ENCODE assay signal across 22 cellular contexts in the genomic region with DNA sequence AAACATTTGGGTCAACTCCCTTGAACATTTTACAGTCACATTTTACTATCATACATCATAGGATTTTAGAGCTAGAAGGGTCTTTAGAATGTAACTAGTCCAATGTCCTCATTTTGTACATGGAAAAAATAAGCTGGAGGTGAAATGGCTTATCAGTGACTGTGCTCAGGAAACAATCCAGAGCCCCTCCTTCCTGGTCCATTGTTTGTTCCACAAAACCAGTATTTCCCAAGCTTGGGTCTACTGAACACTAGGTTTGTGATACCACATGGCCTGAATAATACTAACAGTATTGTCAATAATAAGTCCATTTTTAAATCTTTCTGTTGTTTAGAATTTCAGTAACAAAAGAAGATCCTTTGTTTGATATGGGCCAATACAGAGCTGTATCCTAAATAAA. TPM values are rescaled to one million over a fixed set of nuclear protein-coding genes. Genes with fewer than 3 reads are reported as not detected.
DNase-seq lines count a peak whose midpoint lies in the region; ATAC-seq, FAIRE-seq and TF ChIP-seq lines count a peak whose summit lies in the region.
"Had no signal": no experiment of that assay in that cellular context is flagged by ENCODE, and none has a peak within 500 bp of the region (broad histone marks: within the 10 kb centered on the region; RNA-seq: fewer than 3 reads in every experiment).

No MANE protein-coding gene starts in this region.

- peaks cover 18% of the 10 kb centered on the region for H3K4me1 ChIP-seq in endothelial cell of umbilical vein (ENCODE audit: control insufficient read depth, extremely low read depth, insufficient read depth, low read length)
- H3K4me1 ChIP-seq: BLaER1 treated with 17β-estradiol and CSF1 and Interleukin-3, amounts not matched to agents 10 nM and 100 nM had no signal

- H3K27me3 ChIP-seq in endothelial cell of umbilical vein (ENCODE audit: control insufficient read depth in 2 of 2, insufficient read depth in 2 of 2, low read length in 2 of 2) = no peaks in the 10 kb centered on the region
- H3K27me3 ChIP-seq: BE2C; BLaER1 treated with 17β-estradiol and CSF1 and Interleukin-3, amounts not matched to agents 10 nM and 100 nM had no signal

- no peaks in the 10 kb centered on the region for H3K27me3 Mint-ChIP-seq in stimulated activated memory B cell treated with anti-CD40 and anti-IgM and Interleukin-4, amounts not matched to agents 10 μg/mL and 1 μg/mL and 100 μg/mL, for 72 hours
- H3K27me3 Mint-ChIP-seq: CD4-positive, alpha-beta T cell had no signal

- no peaks in the 10 kb centered on the region for H3K36me3 ChIP-seq in endothelial cell of umbilical vein (ENCODE audit: control insufficient read depth in 2 of 2, extremely low read depth in 1 of 2, insufficient read depth in 2 of 2, low read length in 2 of 2)
- H3K36me3 ChIP-seq: BE2C; BLaER1 treated with 17β-estradiol and CSF1 and Interleukin-3, amounts not matched to agents 10 nM and 100 nM had no signal

- TF ChIP-seq POLR2A in endothelial cell of umbilical vein (IDR thresholded peaks at IDR 0.05; ENCODE audit: low read depth, low read length) = no peak

- no peak overlapping the region for H2AFZ ChIP-seq in endothelial cell of umbilical vein (ENCODE audit: low read depth, low read length)
- H2AFZ ChIP-seq: GM23338 had no signal

- no peak for TF ChIP-seq CTCF in endothelial cell of umbilical vein (IDR thresholded peaks at IDR 0.05; ENCODE audit: extremely low read depth in 1 of 2, insufficient read depth in 1 of 2, low read depth in 1 of 2, low read length in 2 of 2)

- no peaks in the 10 kb centered on the region for H3K9me1 ChIP-seq in endothelial cell of umbilical vein (replicated peaks; ENCODE audit: control insufficient read depth, extremely low read depth, insufficient read depth, low read length)

- no peak overlapping the region for H3K4me3 Mint-ChIP-seq in stimulated activated memory B cell treated with anti-CD40 and anti-IgM and Interleukin-4, amounts not matched to agents 10 μg/mL and 1 μg/mL and 100 μg/mL, for 72 hours
- H3K4me3 Mint-ChIP-seq: CD14-positive monocyte; CD4-positive, alpha-beta T cell; CD8-positive, alpha-beta memory T cell; GM23338; H9 had no signal

- no peaks in the 10 kb centered on the region for H4K20me1 ChIP-seq in endothelial cell of umbilical vein (replicated peaks; ENCODE audit: control insufficient read depth, extremely low read depth, insufficient read depth, low read length)
- H4K20me1 ChIP-seq: BLaER1 treated with 17β-estradiol and CSF1 and Interleukin-3, amounts not matched to agents 10 nM and 100 nM had no signal

- CTCF ChIA-PET in endothelial cell of umbilical vein (lab: Charles Lee) = interaction anchor here (1.2 to 2.3 kb wide), 3 partner anchors 10 to 454 kb away, joined by 4 to 8 read pairs (median 4); no protein-coding TSS in a partner anchor

- H3K9me3 Mint-ChIP-seq in stimulated activated memory B cell treated with anti-CD40 and anti-IgM and Interleukin-4, amounts not matched to agents 10 μg/mL and 1 μg/mL and 100 μg/mL, for 72 hours = no peaks in the 10 kb centered on the region
- H3K9me3 Mint-ChIP-seq: CD4-positive, alpha-beta T cell; CD8-positive, alpha-beta memory T cell; GM23338; H9 had no signal

- H3K4me3 ChIP-seq in endothelial cell of umbilical vein (replicated peaks in 1 of 3; ENCODE audit: insufficient read depth in 1 of 3, low read depth in 1 of 3, low read length in 3 of 3) = no peak overlapping the region
- H3K4me3 ChIP-seq: BLaER1 treated with 17β-estradiol and CSF1 and Interleukin-3, amounts not matched to agents 10 nM and 100 nM; GM12878; GM23338 had no signal

- no peak overlapping the region for H3K9ac ChIP-seq in endothelial cell of umbilical vein (replicated peaks; ENCODE audit: extremely low read depth, insufficient read depth, low read length)
- H3K9ac ChIP-seq: BLaER1 treated with 17β-estradiol and CSF1 and Interleukin-3, amounts not matched to agents 10 nM and 100 nM had no signal

- DNase-seq in dermis blood vessel endothelial cell (peak; percentile 63), endothelial cell of umbilical vein (ENCODE audit: low read depth, low spot score) (peak; percentile 82), lung microvascular endothelial cell (ENCODE audit: low read depth in 2 of 2) (peak; percentile 18 to 95), activated gamma-delta T cell treated with Interleukin-2 at 50 U/mL for 16 hours (no peak), AG08395 (ENCODE audit: low spot score) (no peak)
- DNase-seq: AML-193; BE2C; CD4-positive, alpha-beta T cell; CD8-positive, alpha-beta memory T cell; DMS 273 treated with DMSO at 0.1 percent for 48 hours; DMS79; EL; GDM1; H9 had no signal

- H3K27ac Mint-ChIP-seq in stimulated activated memory B cell treated with anti-CD40 and anti-IgM and Interleukin-4, amounts not matched to agents 10 μg/mL and 1 μg/mL and 100 μg/mL, for 72 hours = no peak overlapping the region
- H3K27ac Mint-ChIP-seq: CD14-positive monocyte; CD4-positive, alpha-beta T cell; CD8-positive, alpha-beta memory T cell; GM23338; H9 had no signal

- ATAC-seq in stimulated activated memory B cell treated with anti-CD40 and anti-IgM and Interleukin-4, amounts not matched to agents 10 μg/mL and 1 μg/mL and 100 μg/mL, for 72 hours = no peak
- ATAC-seq: GM12878, GM23338, HCT116 had no signal

- dilution Hi-C loops in endothelial cell of umbilical vein (cut with MboI; ENCODE audit: extremely low pct_ligation_motif_present, low sequenced_read_pairs) = no loop called here

- no peaks in the 10 kb centered on the region for H3K79me2 ChIP-seq in endothelial cell of umbilical vein (ENCODE audit: control insufficient read depth, insufficient read depth, low read length)

- H3K4me2 ChIP-seq in endothelial cell of umbilical vein (ENCODE audit: insufficient read depth, low read length) = no peak overlapping the region
- H3K4me2 ChIP-seq: BLaER1 treated with 17β-estradiol and CSF1 and Interleukin-3, amounts not matched to agents 10 nM and 100 nM; GM23338 had no signal

- no TSS peak for BruUV-seq in endothelial cell of umbilical vein (replicated peaks; lab: Mats Ljungman, UMichigan)

- H3K27ac ChIP-seq in endothelial cell of umbilical vein (ENCODE audit: insufficient read depth, low read depth, low read length) = no peak overlapping the region
- H3K27ac ChIP-seq: BLaER1 treated with 17β-estradiol and CSF1 and Interleukin-3, amounts not matched to agents 10 nM and 100 nM had no signal

- POLR2A ChIA-PET in endothelial cell of umbilical vein (lab: Charles Lee) = interaction anchor here (0.6 kb wide), 1 partner anchor 25 kb away, joined by 4 read pairs; no protein-coding TSS in a partner anchor

- H3K4me1 Mint-ChIP-seq in stimulated activated memory B cell treated with anti-CD40 and anti-IgM and Interleukin-4, amounts not matched to agents 10 μg/mL and 1 μg/mL and 100 μg/mL, for 72 hours = no peaks in the 10 kb centered on the region
- H3K4me1 Mint-ChIP-seq: CD14-positive monocyte, GM23338, H9 had no signal

- FAIRE-seq in endothelial cell of umbilical vein (lab: Jason Lieb, UNC) = peak; percentile 4
- FAIRE-seq: D721Med, GM12878, GM19239 had no signal

- intact Hi-C loops in endothelial cell of umbilical vein (cut with micrococcal nuclease) = no loop called here

- H3K9me3 ChIP-seq in endothelial cell of umbilical vein (replicated peaks; ENCODE audit: control insufficient read depth, insufficient read depth, low read length) = no peaks in the 10 kb centered on the region
- H3K9me3 ChIP-seq: BE2C; BLaER1 treated with 17β-estradiol and CSF1 and Interleukin-3, amounts not matched to agents 10 nM and 100 nM had no signal

- H3K36me3 Mint-ChIP-seq in stimulated activated memory B cell treated with anti-CD40 and anti-IgM and Interleukin-4, amounts not matched to agents 10 μg/mL and 1 μg/mL and 100 μg/mL, for 72 hours = no peaks in the 10 kb centered on the region
- H3K36me3 Mint-ChIP-seq: CD14-positive monocyte; CD8-positive, alpha-beta memory T cell had no signal

TF ChIP-seq in endothelial cell of umbilical vein, 7 proteins besides CTCF, POLR2A, EP300 and RAD21:
- TF ChIP-seq MYC (IDR thresholded peaks at IDR 0.05; ENCODE audit: low read depth, low read length) (no peak), JUN (IDR thresholded peaks at IDR 0.05; ENCODE audit: borderline replicate concordance, insufficient read depth, insufficient read length, low read depth) (peak; percentile 3), POLR2AphosphoS5 (IDR thresholded peaks at IDR 0.05; ENCODE audit: insufficient read depth, low read depth, low read length) (no peak), GATA2 (IDR thresholded peaks at IDR 0.05; ENCODE audit: insufficient read depth, insufficient read length, low read depth, low read length) (peak; percentile 35), EZH2 (IDR thresholded peaks at IDR 0.05; ENCODE audit: borderline replicate concordance, low read depth, low read length, severe bottlenecking) (no peak), FOS (IDR thresholded peaks at IDR 0.05; ENCODE audit: borderline replicate concordance, insufficient read depth, low read length) (no peak)
- TF ChIP-seq, protein P1, sequence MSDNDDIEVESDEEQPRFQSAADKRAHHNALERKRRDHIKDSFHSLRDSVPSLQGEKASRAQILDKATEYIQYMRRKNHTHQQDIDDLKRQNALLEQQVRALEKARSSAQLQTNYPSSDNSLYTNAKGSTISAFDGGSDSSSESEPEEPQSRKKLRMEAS (IDR thresholded peaks at IDR 0.05; ENCODE audit: insufficient read depth, insufficient read length) = peak; percentile 41
TF ChIP-seq in endothelial cell of umbilical vein: peak in this region for 3.

RNA-seq across cellular contexts. Expression of a gene that starts 27.1 kb away (rescaled TPM):
- total RNA-seq in dermis blood vessel endothelial cell (22.1 and 34.9 TPM in 2 replicates), endothelial cell of umbilical vein (13.1 and 14.1 TPM in 2 replicates), lung microvascular endothelial cell (23.5 and 43.8 TPM in 2 replicates)
- polyA plus RNA-seq in endothelial cell of umbilical vein = 6.2 and 6.3 TPM in 2 replicates
- polyA plus RNA-seq in endothelial cell of umbilical vein (2011; cell fraction: cytosol; rRNA removed) = 4.6 and 6.0 TPM in 2 replicates
- polyA plus RNA-seq in endothelial cell of umbilical vein (2011; cell fraction: nucleus; rRNA removed) = 4.5 and 4.7 TPM in 2 replicates
- 3.3 and 5.8 TPM in 2 replicates for polyA plus RNA-seq in endothelial cell of umbilical vein (2012)
- polyA minus RNA-seq in endothelial cell of umbilical vein = 8.1 and 9.5 TPM in 2 replicates
- polyA minus RNA-seq in endothelial cell of umbilical vein (2011; cell fraction: cytosol; rRNA and poly(A)+ RNA removed) = not detected
- 5.9 and 10.5 TPM in 2 replicates for polyA minus RNA-seq in endothelial cell of umbilical vein (2011; cell fraction: nucleus; rRNA and poly(A)+ RNA removed)
- total RNA-seq: CD4-positive, alpha-beta T cell had no signal

Comparison
In these comparisons a context has a peak if more than half of its experiments do, and no peak if none do; other contexts are left out.
1. DNase-seq: peak in dermis blood vessel endothelial cell (single experiment), endothelial cell of umbilical vein (single experiment) and lung microvascular endothelial cell (2 of 2); none in activated gamma-delta T cell treated with Interleukin-2 at 50 U/mL for 16 hours (single experiment) and AG08395 (single experiment).